ENCODE assay signal across 7 cellular contexts in genomic region chr12:88662093-88662492, GRCh38.
"Had no signal": no experiment of that assay in that cellular context is flagged by ENCODE, and none has a peak within 500 bp of the region (broad histone marks: within the 10 kb centered on the region; RNA-seq: fewer than 3 reads in every experiment).

No MANE protein-coding gene starts in this region.

- DNase-seq: H9, HCEC 1CT, KBM-7 had no signal

- ATAC-seq: GM23338 had no signal

- H2AFZ ChIP-seq: GM23338 had no signal

- FAIRE-seq: H1, H54, HTR-8/SVneo had no signal

- H3K4me3 ChIP-seq: GM23338 had no signal
